Comparison of ENCODE assay signal across 2 cellular contexts in genomic region chr16:88715312-88716190, GRCh38.
TF ChIP-seq lines count a peak whose summit lies in the region.

No MANE protein-coding gene starts in this region.

TF ChIP-seq in HepG2, 621 proteins besides CTCF, POLR2A, EP300 and RAD21:
- TF ChIP-seq POLR2G (IDR thresholded peaks at IDR 0.05; ENCODE audit: low read depth, low read length): 0 out of 2 replicates have a peak, but pooled peaks have one; percentile 35
- peak; percentile 55; the same call in 1 of the 2 replicates for TF ChIP-seq ZBTB38 (CRISPR knock-in tag; IDR thresholded peaks at IDR 0.05)
- TF ChIP-seq, protein P1, sequence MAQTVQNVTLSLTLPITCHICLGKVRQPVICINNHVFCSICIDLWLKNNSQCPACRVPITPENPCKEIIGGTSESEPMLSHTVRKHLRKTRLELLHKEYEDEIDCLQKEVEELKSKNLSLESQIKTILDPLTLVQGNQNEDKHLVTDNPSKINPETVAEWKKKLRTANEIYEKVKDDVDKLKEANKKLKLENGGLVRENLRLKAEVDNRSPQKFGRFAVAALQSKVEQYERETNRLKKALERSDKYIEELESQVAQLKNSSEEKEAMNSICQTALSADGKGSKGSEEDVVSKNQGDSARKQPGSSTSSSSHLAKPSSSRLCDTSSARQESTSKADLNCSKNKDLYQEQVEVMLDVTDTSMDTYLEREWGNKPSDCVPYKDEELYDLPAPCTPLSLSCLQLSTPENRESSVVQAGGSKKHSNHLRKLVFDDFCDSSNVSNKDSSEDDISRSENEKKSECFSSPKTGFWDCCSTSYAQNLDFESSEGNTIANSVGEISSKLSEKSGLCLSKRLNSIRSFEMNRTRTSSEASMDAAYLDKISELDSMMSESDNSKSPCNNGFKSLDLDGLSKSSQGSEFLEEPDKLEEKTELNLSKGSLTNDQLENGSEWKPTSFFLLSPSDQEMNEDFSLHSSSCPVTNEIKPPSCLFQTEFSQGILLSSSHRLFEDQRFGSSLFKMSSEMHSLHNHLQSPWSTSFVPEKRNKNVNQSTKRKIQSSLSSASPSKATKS (CRISPR knock-in tag; IDR thresholded peaks at IDR 0.05): no peak
- no peak for TF ChIP-seq HMG20B (CRISPR knock-in tag; conservative IDR thresholded peaks at IDR 0.05)
- TF ChIP-seq, protein P2, sequence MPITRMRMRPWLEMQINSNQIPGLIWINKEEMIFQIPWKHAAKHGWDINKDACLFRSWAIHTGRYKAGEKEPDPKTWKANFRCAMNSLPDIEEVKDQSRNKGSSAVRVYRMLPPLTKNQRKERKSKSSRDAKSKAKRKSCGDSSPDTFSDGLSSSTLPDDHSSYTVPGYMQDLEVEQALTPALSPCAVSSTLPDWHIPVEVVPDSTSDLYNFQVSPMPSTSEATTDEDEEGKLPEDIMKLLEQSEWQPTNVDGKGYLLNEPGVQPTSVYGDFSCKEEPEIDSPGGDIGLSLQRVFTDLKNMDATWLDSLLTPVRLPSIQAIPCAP (CRISPR knock-in tag; IDR thresholded peaks at IDR 0.05; ENCODE audit: low read depth): no peak
- TF ChIP-seq, protein P3, sequence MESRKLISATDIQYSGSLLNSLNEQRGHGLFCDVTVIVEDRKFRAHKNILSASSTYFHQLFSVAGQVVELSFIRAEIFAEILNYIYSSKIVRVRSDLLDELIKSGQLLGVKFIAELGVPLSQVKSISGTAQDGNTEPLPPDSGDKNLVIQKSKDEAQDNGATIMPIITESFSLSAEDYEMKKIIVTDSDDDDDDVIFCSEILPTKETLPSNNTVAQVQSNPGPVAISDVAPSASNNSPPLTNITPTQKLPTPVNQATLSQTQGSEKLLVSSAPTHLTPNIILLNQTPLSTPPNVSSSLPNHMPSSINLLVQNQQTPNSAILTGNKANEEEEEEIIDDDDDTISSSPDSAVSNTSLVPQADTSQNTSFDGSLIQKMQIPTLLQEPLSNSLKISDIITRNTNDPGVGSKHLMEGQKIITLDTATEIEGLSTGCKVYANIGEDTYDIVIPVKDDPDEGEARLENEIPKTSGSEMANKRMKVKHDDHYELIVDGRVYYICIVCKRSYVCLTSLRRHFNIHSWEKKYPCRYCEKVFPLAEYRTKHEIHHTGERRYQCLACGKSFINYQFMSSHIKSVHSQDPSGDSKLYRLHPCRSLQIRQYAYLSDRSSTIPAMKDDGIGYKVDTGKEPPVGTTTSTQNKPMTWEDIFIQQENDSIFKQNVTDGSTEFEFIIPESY (CRISPR knock-in tag; IDR thresholded peaks at IDR 0.05): peak; percentile 93
- no peak for TF ChIP-seq MYPOP (CRISPR knock-in tag; IDR thresholded peaks at IDR 0.05)
- TF ChIP-seq, protein P4, sequence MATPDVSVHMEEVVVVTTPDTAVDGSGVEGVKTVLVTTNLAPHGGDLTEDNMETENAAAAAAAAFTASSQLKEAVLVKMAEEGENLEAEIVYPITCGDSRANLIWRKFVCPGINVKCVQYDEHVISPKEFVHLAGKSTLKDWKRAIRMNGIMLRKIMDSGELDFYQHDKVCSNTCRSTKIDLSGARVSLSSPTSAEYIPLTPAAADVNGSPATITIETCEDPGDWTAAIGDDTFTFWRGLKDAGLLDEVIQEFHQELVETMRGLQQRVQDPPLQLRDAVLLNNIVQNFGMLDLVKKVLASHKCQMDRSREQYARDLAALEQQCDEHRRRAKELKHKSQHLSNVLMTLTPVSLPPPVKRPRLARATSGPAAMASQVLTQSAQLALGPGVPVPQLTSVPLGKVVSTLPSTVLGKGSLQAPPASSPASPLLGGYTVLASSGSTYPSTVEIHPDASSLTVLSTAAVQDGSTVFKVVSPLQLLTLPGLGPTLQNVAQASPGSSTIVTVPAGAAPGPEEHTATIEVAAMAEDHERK (CRISPR knock-in tag; IDR thresholded peaks at IDR 0.05; ENCODE audit: low read depth): no peak
- no peak for TF ChIP-seq NONO (IDR thresholded peaks at IDR 0.05)
- no peak for TF ChIP-seq NONO (CRISPR knock-in tag; conservative IDR thresholded peaks at IDR 0.05)
TF ChIP-seq in HepG2: peak in this region for 3.

TF ChIP-seq in K562, 482 proteins besides CTCF, POLR2A, EP300 and RAD21:
- TF ChIP-seq THRAP3 (IDR thresholded peaks at IDR 0.05; ENCODE audit: borderline replicate concordance): 0 out of 2 replicates have a peak, but pooled peaks have one; percentile 39
- TF ChIP-seq MLLT1 (IDR thresholded peaks at IDR 0.05): peak in 1 of 2 experiments; percentile 86; a peak in 2 of 4 replicates
- TF ChIP-seq, protein P5, sequence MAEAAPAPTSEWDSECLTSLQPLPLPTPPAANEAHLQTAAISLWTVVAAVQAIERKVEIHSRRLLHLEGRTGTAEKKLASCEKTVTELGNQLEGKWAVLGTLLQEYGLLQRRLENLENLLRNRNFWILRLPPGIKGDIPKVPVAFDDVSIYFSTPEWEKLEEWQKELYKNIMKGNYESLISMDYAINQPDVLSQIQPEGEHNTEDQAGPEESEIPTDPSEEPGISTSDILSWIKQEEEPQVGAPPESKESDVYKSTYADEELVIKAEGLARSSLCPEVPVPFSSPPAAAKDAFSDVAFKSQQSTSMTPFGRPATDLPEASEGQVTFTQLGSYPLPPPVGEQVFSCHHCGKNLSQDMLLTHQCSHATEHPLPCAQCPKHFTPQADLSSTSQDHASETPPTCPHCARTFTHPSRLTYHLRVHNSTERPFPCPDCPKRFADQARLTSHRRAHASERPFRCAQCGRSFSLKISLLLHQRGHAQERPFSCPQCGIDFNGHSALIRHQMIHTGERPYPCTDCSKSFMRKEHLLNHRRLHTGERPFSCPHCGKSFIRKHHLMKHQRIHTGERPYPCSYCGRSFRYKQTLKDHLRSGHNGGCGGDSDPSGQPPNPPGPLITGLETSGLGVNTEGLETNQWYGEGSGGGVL (CRISPR knock-in tag; IDR thresholded peaks at IDR 0.05): no peak
- TF ChIP-seq ZNF253 (CRISPR knock-in tag; conservative IDR thresholded peaks at IDR 0.05): no peak
- TF ChIP-seq POLR2G (IDR thresholded peaks at IDR 0.05; ENCODE audit: low read depth, low read length): peak; percentile 49; the same call in 1 of the 2 replicates
- no peak for TF ChIP-seq SMARCE1 (IDR thresholded peaks at IDR 0.05)
- TF ChIP-seq, protein P6, sequence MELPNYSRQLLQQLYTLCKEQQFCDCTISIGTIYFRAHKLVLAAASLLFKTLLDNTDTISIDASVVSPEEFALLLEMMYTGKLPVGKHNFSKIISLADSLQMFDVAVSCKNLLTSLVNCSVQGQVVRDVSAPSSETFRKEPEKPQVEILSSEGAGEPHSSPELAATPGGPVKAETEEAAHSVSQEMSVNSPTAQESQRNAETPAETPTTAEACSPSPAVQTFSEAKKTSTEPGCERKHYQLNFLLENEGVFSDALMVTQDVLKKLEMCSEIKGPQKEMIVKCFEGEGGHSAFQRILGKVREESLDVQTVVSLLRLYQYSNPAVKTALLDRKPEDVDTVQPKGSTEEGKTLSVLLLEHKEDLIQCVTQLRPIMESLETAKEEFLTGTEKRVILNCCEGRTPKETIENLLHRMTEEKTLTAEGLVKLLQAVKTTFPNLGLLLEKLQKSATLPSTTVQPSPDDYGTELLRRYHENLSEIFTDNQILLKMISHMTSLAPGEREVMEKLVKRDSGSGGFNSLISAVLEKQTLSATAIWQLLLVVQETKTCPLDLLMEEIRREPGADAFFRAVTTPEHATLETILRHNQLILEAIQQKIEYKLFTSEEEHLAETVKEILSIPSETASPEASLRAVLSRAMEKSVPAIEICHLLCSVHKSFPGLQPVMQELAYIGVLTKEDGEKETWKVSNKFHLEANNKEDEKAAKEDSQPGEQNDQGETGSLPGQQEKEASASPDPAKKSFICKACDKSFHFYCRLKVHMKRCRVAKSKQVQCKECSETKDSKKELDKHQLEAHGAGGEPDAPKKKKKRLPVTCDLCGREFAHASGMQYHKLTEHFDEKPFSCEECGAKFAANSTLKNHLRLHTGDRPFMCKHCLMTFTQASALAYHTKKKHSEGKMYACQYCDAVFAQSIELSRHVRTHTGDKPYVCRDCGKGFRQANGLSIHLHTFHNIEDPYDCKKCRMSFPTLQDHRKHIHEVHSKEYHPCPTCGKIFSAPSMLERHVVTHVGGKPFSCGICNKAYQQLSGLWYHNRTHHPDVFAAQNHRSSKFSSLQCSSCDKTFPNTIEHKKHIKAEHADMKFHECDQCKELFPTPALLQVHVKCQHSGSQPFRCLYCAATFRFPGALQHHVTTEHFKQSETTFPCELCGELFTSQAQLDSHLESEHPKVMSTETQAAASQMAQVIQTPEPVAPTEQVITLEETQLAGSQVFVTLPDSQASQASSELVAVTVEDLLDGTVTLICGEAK (IDR thresholded peaks at IDR 0.05): peak; percentile 33; the same call in 1 of the 2 replicates
- TF ChIP-seq, protein P6 (CRISPR knock-in tag; IDR thresholded peaks at IDR 0.05): no peak
- TF ChIP-seq PHF20 (IDR thresholded peaks at IDR 0.05; ENCODE audit: partially characterized antibody): no peak
- TF ChIP-seq FIP1L1 (IDR thresholded peaks at IDR 0.05; ENCODE audit: low read depth, low read length, poor library complexity, severe bottlenecking): peak; percentile 23
- TF ChIP-seq HMGN3 (IDR thresholded peaks at IDR 0.05; ENCODE audit: borderline replicate concordance, extremely low read depth, insufficient read length, low read depth, low read length): peak; percentile 18
- TF ChIP-seq, protein P7, sequence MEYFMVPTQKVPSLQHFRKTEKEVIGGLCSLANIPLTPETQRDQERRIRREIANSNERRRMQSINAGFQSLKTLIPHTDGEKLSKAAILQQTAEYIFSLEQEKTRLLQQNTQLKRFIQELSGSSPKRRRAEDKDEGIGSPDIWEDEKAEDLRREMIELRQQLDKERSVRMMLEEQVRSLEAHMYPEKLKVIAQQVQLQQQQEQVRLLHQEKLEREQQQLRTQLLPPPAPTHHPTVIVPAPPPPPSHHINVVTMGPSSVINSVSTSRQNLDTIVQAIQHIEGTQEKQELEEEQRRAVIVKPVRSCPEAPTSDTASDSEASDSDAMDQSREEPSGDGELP (CRISPR knock-in tag; IDR thresholded peaks at IDR 0.05; ENCODE audit: borderline replicate concordance): peak; percentile 26; the same call in 1 of the 2 replicates
- TF ChIP-seq TEAD1 (CRISPR knock-in tag; IDR thresholded peaks at IDR 0.05): no peak
- TF ChIP-seq, protein P3 (CRISPR knock-in tag; IDR thresholded peaks at IDR 0.05): peak; percentile 85
- peak; percentile 86 for TF ChIP-seq RBM22 (IDR thresholded peaks at IDR 0.05; ENCODE audit: low read depth, low read length, poor library complexity, severe bottlenecking)
TF ChIP-seq in K562: peak in this region for 9.
